In genomic region chr18:45841060-45841764, GRCh38 we compare ENCODE assay signal across 19 cellular contexts. TPM values are rescaled to one million over a fixed set of nuclear protein-coding genes. Genes with fewer than 3 reads are reported as not detected.
"Had no signal": no experiment of that assay in that cellular context is flagged by ENCODE, and none has a peak within 500 bp of the region (broad histone marks: within the 10 kb centered on the region; RNA-seq: fewer than 3 reads in every experiment).

No MANE protein-coding gene starts in this region.

- H3K4me3 ChIP-seq: colonic mucosa, esophagus squamous epithelium, gastroesophageal sphincter, right atrium auricular region, sigmoid colon, skin epidermis, tibial artery had no signal

- DNase-seq: colonic mucosa; dermis blood vessel endothelial cell; esophagus squamous epithelium; foreskin fibroblast; glutamatergic neuron; islet precursor cell; midbrain; naive B cell; sigmoid colon; stimulated activated CD4-positive, alpha-beta T cell treated with anti-CD3 and anti-CD28 coated beads, Interleukin-12 subunit alpha, Interleukin-12 subunit beta, amount 100 ng/mL, for 4 hours; stimulated activated naive CD4-positive, alpha-beta T cell treated with Interleukin-2 at 50 U/mL for 16 hours; tibial artery had no signal

- H3K4me1 Mint-ChIP-seq: nephron had no signal

- H3K4me3 Mint-ChIP-seq: nephron had no signal

- H3K27me3 ChIP-seq: right atrium auricular region, tibial artery had no signal

- H3K9me3 Mint-ChIP-seq: naive B cell had no signal

- H3K27ac Mint-ChIP-seq: nephron had no signal

- H3K27ac ChIP-seq: colonic mucosa, esophagus squamous epithelium, gastroesophageal sphincter, neutrophil, right atrium auricular region, sigmoid colon, skin epidermis, tibial artery had no signal

- H3K9me3 ChIP-seq: colonic mucosa, esophagus squamous epithelium, gastroesophageal sphincter, neutrophil, right atrium auricular region, sigmoid colon, tibial artery had no signal

- ATAC-seq: gastroesophageal sphincter, left lobe of liver had no signal

- H3K36me3 ChIP-seq: colonic mucosa, esophagus squamous epithelium, gastroesophageal sphincter, neutrophil, right atrium auricular region, sigmoid colon had no signal

RNA-seq across cellular contexts. Expression of gene SIGLEC15, which starts 15.7 kb away (rescaled TPM):
- total RNA-seq: colonic mucosa, dermis blood vessel endothelial cell, esophagus squamous epithelium, temporal lobe had no signal
